1 cellular context compared by ENCODE assay signal in genomic region chr21:44300262-44300959, GRCh38.
TF ChIP-seq lines count a peak whose summit lies in the region.

No MANE protein-coding gene starts in this region.

TF ChIP-seq in HepG2, 621 proteins besides CTCF, POLR2A, EP300 and RAD21 (continued from another document and continues in another):
- TF ChIP-seq ASH2L (IDR thresholded peaks at IDR 0.05; ENCODE audit: insufficient read length, low read depth, low read length) (no peak), MXD1 (CRISPR knock-in tag; IDR thresholded peaks at IDR 0.05) (peak; percentile 52), ARID4A (CRISPR knock-in tag; IDR thresholded peaks at IDR 0.05; ENCODE audit: borderline replicate concordance) (peak; percentile 65), GLI4 (CRISPR knock-in tag; IDR thresholded peaks at IDR 0.05; ENCODE audit: borderline replicate concordance) (peak; percentile 80; the same call in 1 of the 2 replicates), ISX (CRISPR knock-in tag; conservative IDR thresholded peaks at IDR 0.05) (no peak), ZNF670 (CRISPR knock-in tag; IDR thresholded peaks at IDR 0.05; ENCODE audit: borderline replicate concordance) (peak; percentile 32; the same call in 1 of the 2 replicates), ZNF510 (CRISPR knock-in tag; IDR thresholded peaks at IDR 0.05; ENCODE audit: low read depth) (no peak), SPEN (CRISPR knock-in tag; IDR thresholded peaks at IDR 0.05; ENCODE audit: low read depth) (no peak; the same call in 1 of the 2 replicates), ZNF687 (CRISPR knock-in tag; IDR thresholded peaks at IDR 0.05) (peak; percentile 81), ZZZ3 (CRISPR knock-in tag; IDR thresholded peaks at IDR 0.05; ENCODE audit: borderline replicate concordance) (no peak), ZNF264 (CRISPR knock-in tag; IDR thresholded peaks at IDR 0.05) (no peak), ZNF720 (CRISPR knock-in tag; IDR thresholded peaks at IDR 0.05) (no peak), ZMYM2 (CRISPR knock-in tag; IDR thresholded peaks at IDR 0.05) (no peak), DNMT3B (CRISPR knock-in tag; conservative IDR thresholded peaks at IDR 0.05) (no peak), ZNF263 (CRISPR knock-in tag; IDR thresholded peaks at IDR 0.05) (no peak), YY1 (IDR thresholded peaks at IDR 0.05; ENCODE audit: insufficient read depth, insufficient replicate concordance, low read depth, low read length) (no peak), YEATS2 (CRISPR knock-in tag; IDR thresholded peaks at IDR 0.05; ENCODE audit: borderline replicate concordance) (no peak), HMGA1 (CRISPR knock-in tag; conservative IDR thresholded peaks at IDR 0.05) (no peak), ZNF782 (CRISPR knock-in tag; IDR thresholded peaks at IDR 0.05; ENCODE audit: borderline replicate concordance) (no peak), ZNF615 (CRISPR knock-in tag; IDR thresholded peaks at IDR 0.05; ENCODE audit: borderline replicate concordance) (no peak), TAF15 (IDR thresholded peaks at IDR 0.05; ENCODE audit: low read depth, low read length, poor library complexity, severe bottlenecking) (no peak), ZFYVE20 (CRISPR knock-in tag; IDR thresholded peaks at IDR 0.05; ENCODE audit: borderline replicate concordance, low read depth) (no peak), PATZ1 (CRISPR knock-in tag; IDR thresholded peaks at IDR 0.05) (peak; percentile 15; the same call in 1 of the 2 replicates), RXRB (CRISPR knock-in tag; IDR thresholded peaks at IDR 0.05; ENCODE audit: borderline replicate concordance) (no peak), TEAD3 (CRISPR knock-in tag; optimal IDR thresholded peaks at IDR 0.05; ENCODE audit: borderline replicate concordance) (no peak), SP140L (CRISPR knock-in tag; IDR thresholded peaks at IDR 0.05; ENCODE audit: borderline replicate concordance) (no peak), ZNF280D (CRISPR knock-in tag; IDR thresholded peaks at IDR 0.05) (no peak), HMGXB4 (CRISPR knock-in tag; IDR thresholded peaks at IDR 0.05; ENCODE audit: borderline replicate concordance in 1 of 2, low read depth in 1 of 2) (peak in 1 of 2 experiments; percentile 24; a peak in 1 of 4 replicates), NR2F2 (IDR thresholded peaks at IDR 0.05; ENCODE audit: borderline replicate concordance, low read depth) (no peak), ZNF136 (CRISPR knock-in tag; IDR thresholded peaks at IDR 0.05; ENCODE audit: low read depth) (0 out of 2 replicates have a peak, but pooled peaks have one; percentile 35), CHCHD3 (CRISPR knock-in tag; IDR thresholded peaks at IDR 0.05) (no peak), XBP1 (CRISPR knock-in tag; IDR thresholded peaks at IDR 0.05) (no peak), ETV6 (CRISPR knock-in tag; conservative IDR thresholded peaks at IDR 0.05) (no peak), KDM5B (CRISPR knock-in tag; IDR thresholded peaks at IDR 0.05; ENCODE audit: borderline replicate concordance) (peak; percentile 68), GMEB1 (CRISPR knock-in tag; IDR thresholded peaks at IDR 0.05; ENCODE audit: borderline replicate concordance) (no peak), ZFP1 (CRISPR knock-in tag; IDR thresholded peaks at IDR 0.05) (no peak), ZBTB14 (CRISPR knock-in tag; IDR thresholded peaks at IDR 0.05) (no peak), ONECUT2 (CRISPR knock-in tag; IDR thresholded peaks at IDR 0.05) (no peak), HBP1 (CRISPR knock-in tag; IDR thresholded peaks at IDR 0.05; ENCODE audit: low read depth) (no peak), TMF1 (CRISPR knock-in tag; IDR thresholded peaks at IDR 0.05; ENCODE audit: low read depth) (no peak)
